Comparison of ENCODE assay signal across 22 cellular contexts in genomic region chr17:80110927-80111701, GRCh38. TPM values are rescaled to one million over a fixed set of nuclear protein-coding genes. Genes with fewer than 3 reads are reported as not detected.
A peak's percentile ranks its signal among the peaks of the same experiment; 100 is the strongest.
DNase-seq lines count a peak whose midpoint lies in the region; ATAC-seq, FAIRE-seq and TF ChIP-seq lines count a peak whose summit lies in the region.
"Had no signal": no experiment of that assay in that cellular context is flagged by ENCODE, and none has a peak within 500 bp of the region (broad histone marks: within the 10 kb centered on the region; RNA-seq: fewer than 3 reads in every experiment).

No MANE protein-coding gene starts in this region.

- ATAC-seq in activated CD8-positive, alpha-beta T cell treated with anti-CD3 and anti-CD28 coated beads, Interleukin-2, amount 10 ng/mL, durations not matched to agents 7 days and 5 days = no peak
- no peak for ATAC-seq in activated CD8-positive, alpha-beta T cell treated with anti-CD3 and anti-CD28 coated beads for 36 hours
- ATAC-seq in GM21619 (IDR thresholded peaks at IDR 0.05; ENCODE audit: unreplicated experiment) (no peak), HG03378 (IDR thresholded peaks at IDR 0.05; ENCODE audit: unreplicated experiment) (no peak)

- 88 to 93% (median 92%) methylated on average over 13 to 21 of the region's 21 CpGs for WGBS in spleen, 5 donors

- H3K36me3 ChIP-seq in kidney (ENCODE audit: control insufficient read depth in 1 of 2, insufficient read depth in 2 of 2, low read length in 2 of 2) (no peaks in the 10 kb centered on the region), spleen (peaks cover 0 to 69% (median 0%) of the 10 kb centered on the region in 6 donors)

- no peaks in the 10 kb centered on the region for H3K27me3 ChIP-seq in spleen (replicated peaks in 1 of 7)

- no peak overlapping the region for H3K9ac ChIP-seq in kidney (ENCODE audit: low read length in 2 of 2)

- H3K4me1 ChIP-seq in kidney (ENCODE audit: control insufficient read depth in 1 of 2, insufficient read depth in 1 of 2, low read depth in 1 of 2, low read length in 2 of 2) (no peaks in the 10 kb centered on the region), spleen (peaks cover 0 to 8% (median 3%) of the 10 kb centered on the region in 6 donors)

- TF ChIP-seq CTCF in activated CD8-positive, alpha-beta T cell treated with anti-CD3 and anti-CD28 coated beads for 36 hours (IDR thresholded peaks at IDR 0.05) = no peak
- TF ChIP-seq CTCF in kidney (IDR thresholded peaks at IDR 0.05; ENCODE audit: borderline replicate concordance, extremely low read depth, insufficient read depth) (no peak), spleen (IDR thresholded peaks at IDR 0.05 in 8 of 11, conservative IDR thresholded peaks at IDR 0.05 in 3 of 11) (no peak)

- no peaks in the 10 kb centered on the region for H3K9me3 Mint-ChIP-seq in activated CD8-positive, alpha-beta T cell treated with anti-CD3 and anti-CD28 coated beads, Interleukin-2, amount 10 ng/mL, durations not matched to agents 7 days and 5 days (ENCODE audit: insufficient read depth)
- peaks cover 2% of the 10 kb centered on the region for H3K9me3 Mint-ChIP-seq in activated CD8-positive, alpha-beta T cell treated with anti-CD3 and anti-CD28 coated beads for 36 hours

- POLR2A ChIA-PET in activated CD8-positive, alpha-beta T cell treated with anti-CD3 and anti-CD28 coated beads, Interleukin-2, amount 10 ng/mL, durations not matched to agents 7 days and 5 days (lab: Charles Lee) = no interaction called here
- POLR2A ChIA-PET in activated CD8-positive, alpha-beta T cell treated with anti-CD3 and anti-CD28 coated beads for 36 hours (lab: Charles Lee) = interaction anchor here (1.4 to 1.6 kb wide), 2 partner anchors 9 to 34 kb away, joined by 5 to 7 read pairs; partner anchors contain the start of gene GAA

- no peak for FAIRE-seq in kidney (lab: Jason Lieb, UNC)
- FAIRE-seq: HTR-8/SVneo, RCC 7860 had no signal

- no peak overlapping the region for H3K4me3 Mint-ChIP-seq in activated CD8-positive, alpha-beta T cell treated with anti-CD3 and anti-CD28 coated beads, Interleukin-2, amount 10 ng/mL, durations not matched to agents 7 days and 5 days
- H3K4me3 Mint-ChIP-seq in activated CD8-positive, alpha-beta T cell treated with anti-CD3 and anti-CD28 coated beads for 36 hours = no peak overlapping the region
- H3K4me3 Mint-ChIP-seq: CD8-positive, alpha-beta memory T cell had no signal

- H3K9me3 ChIP-seq in kidney (ENCODE audit: control insufficient read depth in 1 of 2, low read length in 2 of 2) (no peaks in the 10 kb centered on the region), spleen (peaks cover 0 to 10% (median 0%) of the 10 kb centered on the region in 8 donors)

- CTCF ChIA-PET in activated CD8-positive, alpha-beta T cell treated with anti-CD3 and anti-CD28 coated beads, Interleukin-2, amount 10 ng/mL, durations not matched to agents 7 days and 5 days (lab: Charles Lee) = no interaction called here
- CTCF ChIA-PET in activated CD8-positive, alpha-beta T cell treated with anti-CD3 and anti-CD28 coated beads for 36 hours (lab: Charles Lee) = interaction anchor here (2.0 kb wide), 1 partner anchor 10 kb away, joined by 8 read pairs; the partner anchor contains the start of gene GAA

- intact Hi-C loops in activated CD8-positive, alpha-beta T cell treated with anti-CD3 and anti-CD28 coated beads for 36 hours (cut with micrococcal nuclease) = no loop called here
- intact Hi-C loops in kidney (cut with DNase I) (no loop called here), spleen (cut with DNase I; ENCODE audit: low total_unique reads) (no loop called here)

- no peak overlapping the region for H3K27ac ChIP-seq in kidney (ENCODE audit: low read depth in 2 of 2, low read length in 2 of 2)
- H3K27ac ChIP-seq in spleen = no peak overlapping the region
- H3K27ac ChIP-seq: HL-60 had no signal

- TF ChIP-seq POLR2A in spleen (IDR thresholded peaks at IDR 0.05) = no peak

- no peak overlapping the region for H3K4me3 ChIP-seq in kidney (ENCODE audit: low read length in 2 of 2)
- no peak overlapping the region for H3K4me3 ChIP-seq in spleen

- peak overlapping the region; percentile 39 for H3K27ac Mint-ChIP-seq in activated CD8-positive, alpha-beta T cell treated with anti-CD3 and anti-CD28 coated beads, Interleukin-2, amount 10 ng/mL, durations not matched to agents 7 days and 5 days
- no peak overlapping the region for H3K27ac Mint-ChIP-seq in activated CD8-positive, alpha-beta T cell treated with anti-CD3 and anti-CD28 coated beads for 36 hours

- no peaks in the 10 kb centered on the region for H3K4me1 Mint-ChIP-seq in activated CD8-positive, alpha-beta T cell treated with anti-CD3 and anti-CD28 coated beads, Interleukin-2, amount 10 ng/mL, durations not matched to agents 7 days and 5 days (ENCODE audit: low read depth)
- H3K4me1 Mint-ChIP-seq in activated CD8-positive, alpha-beta T cell treated with anti-CD3 and anti-CD28 coated beads for 36 hours (ENCODE audit: low read depth) = no peaks in the 10 kb centered on the region

- H3K36me3 Mint-ChIP-seq in activated CD8-positive, alpha-beta T cell treated with anti-CD3 and anti-CD28 coated beads, Interleukin-2, amount 10 ng/mL, durations not matched to agents 7 days and 5 days (ENCODE audit: low read depth) = no peaks in the 10 kb centered on the region
- H3K36me3 Mint-ChIP-seq in activated CD8-positive, alpha-beta T cell treated with anti-CD3 and anti-CD28 coated beads for 36 hours (ENCODE audit: low read depth) = peaks cover 6% of the 10 kb centered on the region

- peaks cover 3% of the 10 kb centered on the region for H3K27me3 Mint-ChIP-seq in activated CD8-positive, alpha-beta T cell treated with anti-CD3 and anti-CD28 coated beads, Interleukin-2, amount 10 ng/mL, durations not matched to agents 7 days and 5 days (ENCODE audit: low read depth)
- no peaks in the 10 kb centered on the region for H3K27me3 Mint-ChIP-seq in activated CD8-positive, alpha-beta T cell treated with anti-CD3 and anti-CD28 coated beads for 36 hours
- H3K27me3 Mint-ChIP-seq: CD8-positive, alpha-beta memory T cell had no signal

- no peak for DNase-seq in activated CD8-positive, alpha-beta T cell treated with anti-CD3 and anti-CD28 coated beads, Interleukin-2, amount 10 ng/mL, durations not matched to agents 7 days and 5 days
- DNase-seq in activated CD8-positive, alpha-beta T cell treated with anti-CD3 and anti-CD28 coated beads for 36 hours = no peak
- DNase-seq in NAMALWA (ENCODE audit: low spot score) = peak; percentile 57
- peak; percentile 62 for DNase-seq in kidney
- peak; percentile 65 for DNase-seq in spleen
- DNase-seq in stimulated activated CD4-positive, alpha-beta T cell treated with anti-CD3 and anti-CD28 coated beads, Interleukin-2, amount 100 ng/mL, for 24 hours = no peak
- DNase-seq: 8988T; CD8-positive, alpha-beta memory T cell; DMS 273 treated with DMSO at 0.1 percent for 48 hours; HCEC 1CT; NCI-H1417; NCI-H1930; NCI-H446; NCI-H69; SHP77 treated with DMSO at 0.1 percent for 48 hours had no signal

RNA-seq across cellular contexts. Expression of gene GAA, which starts 9.7 kb away (rescaled TPM):
- 10 to 100 TPM; 18.1 to 22.3 TPM for total RNA-seq in activated CD8-positive, alpha-beta T cell treated with anti-CD3 and anti-CD28 coated beads, Interleukin-2, amount 10 ng/mL, durations not matched to agents 7 days and 5 days
- 10 to 100 TPM; 42.6 to 46.2 TPM for total RNA-seq in activated CD8-positive, alpha-beta T cell treated with anti-CD3 and anti-CD28 coated beads for 36 hours
- 62.3 TPM for total RNA-seq in kidney
- polyA plus RNA-seq in kidney (ENCODE audit: insufficient read depth, low read depth, low replicate concordance) = 78.7 TPM
- 100 to 1,000 TPM in 5 of 7 donors, 10 to 100 TPM in 2; 53.6 to 166 (median 133) TPM for total RNA-seq in spleen
- polyA plus RNA-seq in spleen = 10 to 100 TPM; 22.7 to 53.8 (median 34.3) TPM

RNA-seq across cellular contexts. Expression of gene EIF4A3, which starts 35.8 kb away (rescaled TPM):
- 100 to 1,000 TPM; 181 to 183 TPM for total RNA-seq in activated CD8-positive, alpha-beta T cell treated with anti-CD3 and anti-CD28 coated beads, Interleukin-2, amount 10 ng/mL, durations not matched to agents 7 days and 5 days
- 100 to 1,000 TPM; 178 to 183 TPM for total RNA-seq in activated CD8-positive, alpha-beta T cell treated with anti-CD3 and anti-CD28 coated beads for 36 hours
- total RNA-seq in kidney (75.0 TPM), spleen (10 to 100 TPM; 51.1 to 79.5 (median 67.7) TPM)
- polyA plus RNA-seq in kidney (ENCODE audit: insufficient read depth, low read depth, low replicate concordance) (63.6 TPM), spleen (10 to 100 TPM; 37.3 to 61.5 (median 57.5) TPM)

RNA-seq across cellular contexts. Expression of gene CARD14, which starts 58.7 kb away (rescaled TPM):
- not detected for total RNA-seq in activated CD8-positive, alpha-beta T cell treated with anti-CD3 and anti-CD28 coated beads, Interleukin-2, amount 10 ng/mL, durations not matched to agents 7 days and 5 days
- under 1 TPM; 0.11 to 0.50 TPM for total RNA-seq in activated CD8-positive, alpha-beta T cell treated with anti-CD3 and anti-CD28 coated beads for 36 hours
- total RNA-seq in kidney (1.7 TPM), spleen (1 to 10 TPM in 6 of 7 donors, under 1 TPM in 1; 0.68 to 4.8 (median 1.3) TPM)
- polyA plus RNA-seq in kidney (ENCODE audit: insufficient read depth, low read depth, low replicate concordance) (0.17 TPM), spleen (1 to 10 TPM in 2 of 3 donors, under 1 TPM in 1; 0.63 to 2.4 (median 1.4) TPM)
- total RNA-seq: CD8-positive, alpha-beta memory T cell; Daoy had no signal
- polyA plus RNA-seq: BJ; CD8-positive, alpha-beta memory T cell had no signal

Comparison
In these comparisons a context has a peak if more than half of its experiments do, and no peak if none do; other contexts are left out.
1. DNase-seq: peak in NAMALWA (single experiment), kidney (single experiment) and spleen (single experiment); none in activated CD8-positive, alpha-beta T cell treated with anti-CD3 and anti-CD28 coated beads, Interleukin-2, amount 10 ng/mL, durations not matched to agents 7 days and 5 days (single experiment), activated CD8-positive, alpha-beta T cell treated with anti-CD3 and anti-CD28 coated beads for 36 hours (single experiment) and stimulated activated CD4-positive, alpha-beta T cell treated with anti-CD3 and anti-CD28 coated beads, Interleukin-2, amount 100 ng/mL, for 24 hours (0 of 2).